Comparison of ENCODE assay signal across 1 cellular context in genomic region chr6:26031595-26032386, GRCh38.
TF ChIP-seq lines count a peak whose summit lies in the region.

No MANE protein-coding gene starts in this region.

TF ChIP-seq in K562, 482 proteins besides CTCF, POLR2A, EP300 and RAD21 (continued from another document and continues in another):
- TF ChIP-seq HDAC3 (IDR thresholded peaks at IDR 0.05; ENCODE audit: borderline replicate concordance, partially characterized antibody) (peak; percentile 80), PBX2 (CRISPR knock-in tag; IDR thresholded peaks at IDR 0.05; ENCODE audit: low read depth) (0 out of 2 replicates have a peak, but pooled peaks have one; percentile 23), PBX2 (tag; conservative IDR thresholded peaks at IDR 0.05; ENCODE audit: low read depth) (peak; percentile 70), HLTF (IDR thresholded peaks at IDR 0.05) (0 out of 2 replicates have a peak, but pooled peaks have one; percentile 79), ZNF57 (CRISPR knock-in tag; IDR thresholded peaks at IDR 0.05) (no peak), POLR3G (IDR thresholded peaks at IDR 0.05; ENCODE audit: extremely low read depth, insufficient read length, insufficient replicate concordance) (no peak), NKRF (IDR thresholded peaks at IDR 0.05; ENCODE audit: borderline replicate concordance) (no peak; the same call in 1 of the 2 replicates), STAT6 (CRISPR knock-in tag; IDR thresholded peaks at IDR 0.05) (0 out of 2 replicates have a peak, but pooled peaks have one; percentile 92), DPF2 (IDR thresholded peaks at IDR 0.05) (peak; percentile 66), U2AF1 (optimal IDR thresholded peaks at IDR 0.05; ENCODE audit: low read depth, low read length) (peak; percentile 98), FOXK1 (CRISPR knock-in tag; IDR thresholded peaks at IDR 0.05; ENCODE audit: borderline replicate concordance) (peak; percentile 99), C11orf30 (IDR thresholded peaks at IDR 0.05; ENCODE audit: low read depth) (no peak; the same call in 1 of the 2 replicates), XRCC3 (IDR thresholded peaks at IDR 0.05) (peak; percentile 96), CBX3 (IDR thresholded peaks at IDR 0.05; ENCODE audit: borderline replicate concordance in 1 of 2, low read length in 2 of 2) (peak in 1 of 2 experiments; percentile 76; a peak in 1 of 3 replicates), DNMT1 (IDR thresholded peaks at IDR 0.05) (no peak; the same call in 1 of the 2 replicates), MCM3 (IDR thresholded peaks at IDR 0.05) (no peak), ZNF146 (CRISPR knock-in tag; IDR thresholded peaks at IDR 0.05; ENCODE audit: unreplicated experiment) (peak; percentile 59), ZNF395 (CRISPR knock-in tag; IDR thresholded peaks at IDR 0.05) (0 out of 2 replicates have a peak, but pooled peaks have one; percentile 17), CHD1 (IDR thresholded peaks at IDR 0.05; ENCODE audit: low read length) (peak; percentile 100), MYNN (IDR thresholded peaks at IDR 0.05) (peak; percentile 83), MYNN (CRISPR knock-in tag; IDR thresholded peaks at IDR 0.05) (no peak), BCOR (IDR thresholded peaks at IDR 0.05) (peak; percentile 85), ATF2 (CRISPR knock-in tag; IDR thresholded peaks at IDR 0.05) (peak; percentile 83), MYC (IDR thresholded peaks at IDR 0.05; ENCODE audit: low read depth, low read length) (peak; percentile 90), MYC (CRISPR knock-in tag; IDR thresholded peaks at IDR 0.05; ENCODE audit: borderline replicate concordance, low read depth) (0 out of 2 replicates have a peak, but pooled peaks have one; percentile 68), STAT5A (IDR thresholded peaks at IDR 0.05; ENCODE audit: borderline replicate concordance, low read length) (no peak; the same call in 1 of the 2 replicates), NFXL1 (CRISPR knock-in tag; IDR thresholded peaks at IDR 0.05) (no peak)
- TF ChIP-seq, protein P1, sequence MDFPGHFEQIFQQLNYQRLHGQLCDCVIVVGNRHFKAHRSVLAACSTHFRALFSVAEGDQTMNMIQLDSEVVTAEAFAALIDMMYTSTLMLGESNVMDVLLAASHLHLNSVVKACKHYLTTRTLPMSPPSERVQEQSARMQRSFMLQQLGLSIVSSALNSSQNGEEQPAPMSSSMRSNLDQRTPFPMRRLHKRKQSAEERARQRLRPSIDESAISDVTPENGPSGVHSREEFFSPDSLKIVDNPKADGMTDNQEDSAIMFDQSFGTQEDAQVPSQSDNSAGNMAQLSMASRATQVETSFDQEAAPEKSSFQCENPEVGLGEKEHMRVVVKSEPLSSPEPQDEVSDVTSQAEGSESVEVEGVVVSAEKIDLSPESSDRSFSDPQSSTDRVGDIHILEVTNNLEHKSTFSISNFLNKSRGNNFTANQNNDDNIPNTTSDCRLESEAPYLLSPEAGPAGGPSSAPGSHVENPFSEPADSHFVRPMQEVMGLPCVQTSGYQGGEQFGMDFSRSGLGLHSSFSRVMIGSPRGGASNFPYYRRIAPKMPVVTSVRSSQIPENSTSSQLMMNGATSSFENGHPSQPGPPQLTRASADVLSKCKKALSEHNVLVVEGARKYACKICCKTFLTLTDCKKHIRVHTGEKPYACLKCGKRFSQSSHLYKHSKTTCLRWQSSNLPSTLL (IDR thresholded peaks at IDR 0.05): peak; percentile 90
- TF ChIP-seq, protein P2, sequence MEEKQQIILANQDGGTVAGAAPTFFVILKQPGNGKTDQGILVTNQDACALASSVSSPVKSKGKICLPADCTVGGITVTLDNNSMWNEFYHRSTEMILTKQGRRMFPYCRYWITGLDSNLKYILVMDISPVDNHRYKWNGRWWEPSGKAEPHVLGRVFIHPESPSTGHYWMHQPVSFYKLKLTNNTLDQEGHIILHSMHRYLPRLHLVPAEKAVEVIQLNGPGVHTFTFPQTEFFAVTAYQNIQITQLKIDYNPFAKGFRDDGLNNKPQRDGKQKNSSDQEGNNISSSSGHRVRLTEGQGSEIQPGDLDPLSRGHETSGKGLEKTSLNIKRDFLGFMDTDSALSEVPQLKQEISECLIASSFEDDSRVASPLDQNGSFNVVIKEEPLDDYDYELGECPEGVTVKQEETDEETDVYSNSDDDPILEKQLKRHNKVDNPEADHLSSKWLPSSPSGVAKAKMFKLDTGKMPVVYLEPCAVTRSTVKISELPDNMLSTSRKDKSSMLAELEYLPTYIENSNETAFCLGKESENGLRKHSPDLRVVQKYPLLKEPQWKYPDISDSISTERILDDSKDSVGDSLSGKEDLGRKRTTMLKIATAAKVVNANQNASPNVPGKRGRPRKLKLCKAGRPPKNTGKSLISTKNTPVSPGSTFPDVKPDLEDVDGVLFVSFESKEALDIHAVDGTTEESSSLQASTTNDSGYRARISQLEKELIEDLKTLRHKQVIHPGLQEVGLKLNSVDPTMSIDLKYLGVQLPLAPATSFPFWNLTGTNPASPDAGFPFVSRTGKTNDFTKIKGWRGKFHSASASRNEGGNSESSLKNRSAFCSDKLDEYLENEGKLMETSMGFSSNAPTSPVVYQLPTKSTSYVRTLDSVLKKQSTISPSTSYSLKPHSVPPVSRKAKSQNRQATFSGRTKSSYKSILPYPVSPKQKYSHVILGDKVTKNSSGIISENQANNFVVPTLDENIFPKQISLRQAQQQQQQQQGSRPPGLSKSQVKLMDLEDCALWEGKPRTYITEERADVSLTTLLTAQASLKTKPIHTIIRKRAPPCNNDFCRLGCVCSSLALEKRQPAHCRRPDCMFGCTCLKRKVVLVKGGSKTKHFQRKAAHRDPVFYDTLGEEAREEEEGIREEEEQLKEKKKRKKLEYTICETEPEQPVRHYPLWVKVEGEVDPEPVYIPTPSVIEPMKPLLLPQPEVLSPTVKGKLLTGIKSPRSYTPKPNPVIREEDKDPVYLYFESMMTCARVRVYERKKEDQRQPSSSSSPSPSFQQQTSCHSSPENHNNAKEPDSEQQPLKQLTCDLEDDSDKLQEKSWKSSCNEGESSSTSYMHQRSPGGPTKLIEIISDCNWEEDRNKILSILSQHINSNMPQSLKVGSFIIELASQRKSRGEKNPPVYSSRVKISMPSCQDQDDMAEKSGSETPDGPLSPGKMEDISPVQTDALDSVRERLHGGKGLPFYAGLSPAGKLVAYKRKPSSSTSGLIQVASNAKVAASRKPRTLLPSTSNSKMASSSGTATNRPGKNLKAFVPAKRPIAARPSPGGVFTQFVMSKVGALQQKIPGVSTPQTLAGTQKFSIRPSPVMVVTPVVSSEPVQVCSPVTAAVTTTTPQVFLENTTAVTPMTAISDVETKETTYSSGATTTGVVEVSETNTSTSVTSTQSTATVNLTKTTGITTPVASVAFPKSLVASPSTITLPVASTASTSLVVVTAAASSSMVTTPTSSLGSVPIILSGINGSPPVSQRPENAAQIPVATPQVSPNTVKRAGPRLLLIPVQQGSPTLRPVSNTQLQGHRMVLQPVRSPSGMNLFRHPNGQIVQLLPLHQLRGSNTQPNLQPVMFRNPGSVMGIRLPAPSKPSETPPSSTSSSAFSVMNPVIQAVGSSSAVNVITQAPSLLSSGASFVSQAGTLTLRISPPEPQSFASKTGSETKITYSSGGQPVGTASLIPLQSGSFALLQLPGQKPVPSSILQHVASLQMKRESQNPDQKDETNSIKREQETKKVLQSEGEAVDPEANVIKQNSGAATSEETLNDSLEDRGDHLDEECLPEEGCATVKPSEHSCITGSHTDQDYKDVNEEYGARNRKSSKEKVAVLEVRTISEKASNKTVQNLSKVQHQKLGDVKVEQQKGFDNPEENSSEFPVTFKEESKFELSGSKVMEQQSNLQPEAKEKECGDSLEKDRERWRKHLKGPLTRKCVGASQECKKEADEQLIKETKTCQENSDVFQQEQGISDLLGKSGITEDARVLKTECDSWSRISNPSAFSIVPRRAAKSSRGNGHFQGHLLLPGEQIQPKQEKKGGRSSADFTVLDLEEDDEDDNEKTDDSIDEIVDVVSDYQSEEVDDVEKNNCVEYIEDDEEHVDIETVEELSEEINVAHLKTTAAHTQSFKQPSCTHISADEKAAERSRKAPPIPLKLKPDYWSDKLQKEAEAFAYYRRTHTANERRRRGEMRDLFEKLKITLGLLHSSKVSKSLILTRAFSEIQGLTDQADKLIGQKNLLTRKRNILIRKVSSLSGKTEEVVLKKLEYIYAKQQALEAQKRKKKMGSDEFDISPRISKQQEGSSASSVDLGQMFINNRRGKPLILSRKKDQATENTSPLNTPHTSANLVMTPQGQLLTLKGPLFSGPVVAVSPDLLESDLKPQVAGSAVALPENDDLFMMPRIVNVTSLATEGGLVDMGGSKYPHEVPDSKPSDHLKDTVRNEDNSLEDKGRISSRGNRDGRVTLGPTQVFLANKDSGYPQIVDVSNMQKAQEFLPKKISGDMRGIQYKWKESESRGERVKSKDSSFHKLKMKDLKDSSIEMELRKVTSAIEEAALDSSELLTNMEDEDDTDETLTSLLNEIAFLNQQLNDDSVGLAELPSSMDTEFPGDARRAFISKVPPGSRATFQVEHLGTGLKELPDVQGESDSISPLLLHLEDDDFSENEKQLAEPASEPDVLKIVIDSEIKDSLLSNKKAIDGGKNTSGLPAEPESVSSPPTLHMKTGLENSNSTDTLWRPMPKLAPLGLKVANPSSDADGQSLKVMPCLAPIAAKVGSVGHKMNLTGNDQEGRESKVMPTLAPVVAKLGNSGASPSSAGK (IDR thresholded peaks at IDR 0.05): peak; percentile 1; the same call in 1 of the 2 replicates
